1 cellular context compared by ENCODE assay signal in genomic region chr9:84364904-84365490, GRCh38. TPM values are rescaled to one million over a fixed set of nuclear protein-coding genes. Genes with fewer than 3 reads are reported as not detected.
"Had no signal": no experiment of that assay in that cellular context is flagged by ENCODE, and none has a peak within 500 bp of the region (broad histone marks: within the 10 kb centered on the region; RNA-seq: fewer than 3 reads in every experiment).

No MANE protein-coding gene starts in this region.

RNA-seq across cellular contexts. Expression of gene SLC28A3, which starts 24.4 kb away (rescaled TPM):
- total RNA-seq: dermis microvascular lymphatic vessel endothelial cell had no signal
